In genomic region chr1:22880174-22880601, GRCh38 we compare ENCODE assay signal across 1 cellular context.
TF ChIP-seq lines count a peak whose summit lies in the region.

No MANE protein-coding gene starts in this region.

TF ChIP-seq in H1, 55 proteins besides CTCF, POLR2A, EP300 and RAD21 (continued from another document):
- TF ChIP-seq NANOG (IDR thresholded peaks at IDR 0.05; ENCODE audit: insufficient read depth, low read depth, low read length, poor library complexity, severe bottlenecking) (no peak), CHD1 (IDR thresholded peaks at IDR 0.05; ENCODE audit: low read depth, low read length) (no peak), SP2 (IDR thresholded peaks at IDR 0.05; ENCODE audit: low read length) (no peak), CREB1 (IDR thresholded peaks at IDR 0.05) (no peak), EZH2 (IDR thresholded peaks at IDR 0.05; ENCODE audit: low read depth, low read length, severe bottlenecking) (no peak), RFX5 (IDR thresholded peaks at IDR 0.05; ENCODE audit: borderline replicate concordance, low read depth, low read length) (no peak), CEBPB (IDR thresholded peaks at IDR 0.05; ENCODE audit: low read depth, low read length) (no peak)
- TF ChIP-seq, protein P1, sequence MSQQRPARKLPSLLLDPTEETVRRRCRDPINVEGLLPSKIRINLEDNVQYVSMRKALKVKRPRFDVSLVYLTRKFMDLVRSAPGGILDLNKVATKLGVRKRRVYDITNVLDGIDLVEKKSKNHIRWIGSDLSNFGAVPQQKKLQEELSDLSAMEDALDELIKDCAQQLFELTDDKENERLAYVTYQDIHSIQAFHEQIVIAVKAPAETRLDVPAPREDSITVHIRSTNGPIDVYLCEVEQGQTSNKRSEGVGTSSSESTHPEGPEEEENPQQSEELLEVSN (IDR thresholded peaks at IDR 0.05) = no peak
